ENCODE assay signal across 27 cellular contexts in the genomic region with DNA sequence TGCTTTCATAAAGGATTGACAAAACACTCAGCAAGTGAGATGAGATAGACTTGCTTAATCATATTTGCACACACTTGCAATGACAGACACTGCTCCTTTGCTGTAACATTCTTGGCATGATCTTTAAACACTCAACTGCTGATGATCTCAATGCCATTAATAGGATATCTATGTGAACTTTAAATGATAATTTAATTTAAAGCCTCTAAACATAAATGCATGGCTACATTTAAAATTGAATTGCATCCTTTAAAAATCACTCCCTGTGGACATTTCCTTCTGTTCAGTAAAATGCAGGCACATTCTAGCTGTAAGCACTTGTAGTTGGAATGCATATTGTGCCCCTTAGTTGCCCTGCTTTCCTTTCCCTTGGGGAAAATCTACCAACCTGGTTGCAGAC.
"Had no signal": no experiment of that assay in that cellular context is flagged by ENCODE, and none has a peak within 500 bp of the region (broad histone marks: within the 10 kb centered on the region; RNA-seq: fewer than 3 reads in every experiment).

No MANE protein-coding gene starts in this region.

- H3K27ac Mint-ChIP-seq: activated CD4-positive, alpha-beta T cell treated with anti-CD3 and anti-CD28 coated beads, Interleukin-2, amount 10 ng/mL, durations not matched to agents 24 days and 14 days; activated CD8-positive, alpha-beta memory T cell treated with anti-CD3 and anti-CD28 coated beads, Interleukin-2, amount 10 ng/mL, durations not matched to agents 7 days and 5 days; activated naive CD4-positive, alpha-beta T cell treated with anti-CD3 and anti-CD28 coated beads, Interleukin-2, amount 50 U/mL, for 24 hours; activated T-cell treated with anti-CD3 and anti-CD28 coated beads, Interleukin-2, amount 50 U/mL, for 24 hours; activated T-helper 1 cell treated with anti-CD3 and anti-CD28 coated beads, Interleukin-12 subunit alpha, Interleukin-12 subunit beta, Interleukin-2, Interleukin-4 antibody, amounts not matched to agents 30 ng/mL and 10 ng/mL and 1 ng/mL, durations not matched to agents 14 hours and 24 hours and 36 hours; T-helper 17 cell; WTC11 had no signal

- H3K4me3 Mint-ChIP-seq: activated CD4-positive, alpha-beta T cell treated with anti-CD3 and anti-CD28 coated beads, Interleukin-2, amount 10 ng/mL, durations not matched to agents 24 days and 14 days; activated CD8-positive, alpha-beta memory T cell treated with anti-CD3 and anti-CD28 coated beads, Interleukin-2, amount 10 ng/mL, durations not matched to agents 7 days and 5 days; activated naive CD4-positive, alpha-beta T cell treated with anti-CD3 and anti-CD28 coated beads, Interleukin-2, amount 50 U/mL, for 24 hours; activated T-cell treated with anti-CD3 and anti-CD28 coated beads, Interleukin-2, amount 50 U/mL, for 24 hours; activated T-helper 1 cell treated with anti-CD3 and anti-CD28 coated beads, Interleukin-12 subunit alpha, Interleukin-12 subunit beta, Interleukin-2, Interleukin-4 antibody, amounts not matched to agents 30 ng/mL and 10 ng/mL and 1 ng/mL, durations not matched to agents 14 hours and 24 hours and 36 hours; T-helper 17 cell; WTC11 had no signal

- H3K27me3 ChIP-seq: breast epithelium, colonic mucosa, Peyer's patch, SJCRH30 had no signal

- H3K4me1 ChIP-seq: breast epithelium, colonic mucosa, Peyer's patch, SJCRH30 had no signal

- H3K27ac ChIP-seq: breast epithelium, colonic mucosa, Peyer's patch, RWPE1, SJCRH30 had no signal

- H3K27me3 Mint-ChIP-seq: activated CD4-positive, alpha-beta T cell treated with anti-CD3 and anti-CD28 coated beads, Interleukin-2, amount 10 ng/mL, durations not matched to agents 24 days and 14 days; activated CD8-positive, alpha-beta memory T cell treated with anti-CD3 and anti-CD28 coated beads, Interleukin-2, amount 10 ng/mL, durations not matched to agents 7 days and 5 days; activated naive CD4-positive, alpha-beta T cell treated with anti-CD3 and anti-CD28 coated beads, Interleukin-2, amount 50 U/mL, for 24 hours; activated T-cell treated with anti-CD3 and anti-CD28 coated beads, Interleukin-2, amount 50 U/mL, for 24 hours; T-helper 17 cell had no signal

- ATAC-seq: activated CD8-positive, alpha-beta memory T cell treated with anti-CD3 and anti-CD28 coated beads, Interleukin-2, amount 10 ng/mL, durations not matched to agents 7 days and 5 days; T-helper 17 cell; WTC11 had no signal

- H3K4me1 Mint-ChIP-seq: activated CD4-positive, alpha-beta T cell treated with anti-CD3 and anti-CD28 coated beads, Interleukin-2, amount 10 ng/mL, durations not matched to agents 24 days and 14 days; activated CD8-positive, alpha-beta memory T cell treated with anti-CD3 and anti-CD28 coated beads, Interleukin-2, amount 10 ng/mL, durations not matched to agents 7 days and 5 days; activated naive CD4-positive, alpha-beta T cell treated with anti-CD3 and anti-CD28 coated beads, Interleukin-2, amount 50 U/mL, for 24 hours; T-helper 17 cell; WTC11 had no signal

- H3K9me3 Mint-ChIP-seq: activated CD4-positive, alpha-beta T cell treated with anti-CD3 and anti-CD28 coated beads, Interleukin-2, amount 10 ng/mL, durations not matched to agents 24 days and 14 days; activated naive CD4-positive, alpha-beta T cell treated with anti-CD3 and anti-CD28 coated beads, Interleukin-2, amount 50 U/mL, for 24 hours; activated T-helper 1 cell treated with anti-CD3 and anti-CD28 coated beads, Interleukin-12 subunit alpha, Interleukin-12 subunit beta, Interleukin-2, Interleukin-4 antibody, amounts not matched to agents 30 ng/mL and 10 ng/mL and 1 ng/mL, durations not matched to agents 14 hours and 24 hours and 36 hours; WTC11 had no signal

- H3K9me3 ChIP-seq: breast epithelium, colonic mucosa, Peyer's patch, SJCRH30 had no signal

- H3K36me3 Mint-ChIP-seq: activated CD8-positive, alpha-beta memory T cell treated with anti-CD3 and anti-CD28 coated beads, Interleukin-2, amount 10 ng/mL, durations not matched to agents 7 days and 5 days; activated naive CD4-positive, alpha-beta T cell treated with anti-CD3 and anti-CD28 coated beads, Interleukin-2, amount 50 U/mL, for 24 hours; WTC11 had no signal

- DNase-seq: activated CD4-positive, alpha-beta T cell treated with anti-CD3 and anti-CD28 coated beads for 1 hour; activated CD4-positive, alpha-beta T cell treated with anti-CD3 and anti-CD28 coated beads, Interleukin-2, amount 10 ng/mL, durations not matched to agents 24 days and 14 days; activated CD4-positive, alpha-beta T cell treated with anti-CD3 and anti-CD28 coated beads, Interleukin-2, amount 50 U/mL, for 48 hours; activated CD8-positive, alpha-beta memory T cell treated with anti-CD3 and anti-CD28 coated beads, Interleukin-2, amount 10 ng/mL, durations not matched to agents 7 days and 5 days; activated effector memory CD4-positive, alpha-beta T cell treated with Interleukin-2 at 50 U/mL for 16 hours; activated naive CD4-positive, alpha-beta T cell; activated T-cell treated with anti-CD3 and anti-CD28 coated beads, Interleukin-2, amount 50 U/mL, for 24 hours; aorta; caudate nucleus; colonic mucosa; MM.1S; NCI-H1105 treated with DMSO at 0.1 percent for 48 hours; NCI-H1436 treated with DMSO at 0.1 percent for 48 hours; NCI-H187; NCI-H2081; NCI-H345; NCI-H510A treated with DMSO at 0.1 percent for 48 hours; Peyer's patch; Right ventricle myocardium superior; SJCRH30; T-helper 17 cell; T-helper 9 cell had no signal
